In the genomic region with DNA sequence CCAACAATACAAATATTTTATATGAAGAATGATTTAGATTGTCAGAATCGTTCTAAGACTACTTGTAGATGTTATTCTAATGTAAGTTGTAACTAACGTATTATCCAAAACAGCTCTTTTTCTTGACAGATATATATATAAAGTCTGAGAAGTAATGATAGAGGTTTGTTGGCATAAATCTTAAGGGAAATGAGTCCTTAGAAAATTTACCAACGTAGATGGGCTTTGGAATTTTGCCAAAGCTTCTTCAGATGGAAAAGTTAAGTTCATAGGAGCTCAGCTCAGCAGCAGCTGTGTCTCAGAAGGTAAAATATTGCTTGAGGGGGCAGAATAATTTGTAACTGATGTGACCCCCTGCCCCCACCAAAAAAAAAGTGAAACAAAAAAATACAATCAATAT, we compare ENCODE assay signal across 11 cellular contexts.
A peak's percentile ranks its signal among the peaks of the same experiment; 100 is the strongest.
DNase-seq lines count a peak whose midpoint lies in the region; ATAC-seq and TF ChIP-seq lines count a peak whose summit lies in the region.
"Had no signal": no experiment of that assay in that cellular context is flagged by ENCODE, and none has a peak within 500 bp of the region (broad histone marks: within the 10 kb centered on the region; RNA-seq: fewer than 3 reads in every experiment).

No MANE protein-coding gene starts in this region.

- peaks cover 14% of the 10 kb centered on the region for H3K79me2 ChIP-seq in mammary epithelial cell (ENCODE audit: insufficient read depth, low read length)

- intact Hi-C loops in mammary epithelial cell (cut with micrococcal nuclease): loop anchor here (2.0 to 5.0 kb wide), 2 partner anchors 69 to 150 kb away; partner anchors contain the start of gene BCL2L13

- TF ChIP-seq POLR2A in tibial nerve (IDR thresholded peaks at IDR 0.05): no peak

- H3K27ac ChIP-seq in mammary epithelial cell (ENCODE audit: insufficient read depth, low read depth, low read length): peak overlapping the region; percentile 71
- H3K27ac ChIP-seq in tibial nerve: peak overlapping the region; percentile 45 to 84 (median 66)

- H3K4me2 ChIP-seq in mammary epithelial cell (ENCODE audit: insufficient read depth, low read depth, low read length): peak overlapping the region; percentile 75

- peak; percentile 13 for DNase-seq in NCI-H82 (lab: John Stamatoyannopoulos, UW)
- DNase-seq in NCI-H82 treated with DMSO at 0.1 percent for 48 hours (lab: John Stamatoyannopoulos, UW; ENCODE audit: unreplicated experiment): no peak
- no peak for DNase-seq in mammary epithelial cell
- peak; percentile 31 for DNase-seq in kidney glomerular epithelial cell (lab: John Stamatoyannopoulos, UW)
- DNase-seq in tibial nerve (ENCODE audit: low spot score in 2 of 2): no peak
- no peak for DNase-seq in stimulated activated naive CD8-positive, alpha-beta T cell treated with anti-CD3 and anti-CD28 coated beads, Interleukin-15, Interleukin-2, amounts not matched to agents 100 U/mL and 50 U/mL, for 24 hours
- DNase-seq: activated naive CD4-positive, alpha-beta T cell; head of caudate nucleus; naive thymus-derived CD4-positive, alpha-beta T cell had no signal

- TF ChIP-seq EP300 in tibial nerve (IDR thresholded peaks at IDR 0.05): no peak

- H2AFZ ChIP-seq in mammary epithelial cell (ENCODE audit: low read depth, low read length): no peak overlapping the region

- peak overlapping the region; percentile 73 for H3K9ac ChIP-seq in mammary epithelial cell (ENCODE audit: insufficient read depth, low read length)

- no peak for TF ChIP-seq CTCF in mammary epithelial cell (conservative IDR thresholded peaks at IDR 0.05 in 1 of 2, IDR thresholded peaks at IDR 0.05 in 1 of 2; ENCODE audit: extremely low read depth in 1 of 2, insufficient read depth in 1 of 2, low read depth in 1 of 2, low read length in 2 of 2)
- no peak for TF ChIP-seq CTCF in tibial nerve (IDR thresholded peaks at IDR 0.05)

- dilution Hi-C loops in mammary epithelial cell (cut with HindIII; ENCODE audit: low sequenced_read_pairs): loop anchor here (5.0 kb wide), 1 partner anchor 75 kb away; no protein-coding TSS in a partner anchor

- H3K4me3 ChIP-seq in mammary epithelial cell (replicated peaks in 1 of 3; ENCODE audit: insufficient read depth in 1 of 3, low read depth in 2 of 3, low read length in 3 of 3) (peak overlapping the region in 2 of 3 experiments; percentile 36 to 38), tibial nerve (peak overlapping the region in 1 of 4 donors; percentile 39)

- H4K20me1 ChIP-seq in mammary epithelial cell (ENCODE audit: insufficient read depth, low read length): no peaks in the 10 kb centered on the region

- CTCF ChIA-PET in mammary epithelial cell (lab: Charles Lee; ENCODE audit: low non-redundant PET): no interaction called here

- 72% methylated on average over 3 of the region's 3 CpGs for WGBS in mammary epithelial cell (ENCODE audit: low coverage, missing lambda C conversion rate)
- WGBS in tibial nerve, 2 donors: 28 to 30% methylated on average over 3 of the region's 3 CpGs

- H3K27me3 ChIP-seq in mammary epithelial cell (ENCODE audit: insufficient read depth, low read length) (no peaks in the 10 kb centered on the region), tibial nerve (no peaks in the 10 kb centered on the region)

- H3K4me1 ChIP-seq in mammary epithelial cell (ENCODE audit: insufficient read depth, low read length) (peaks cover 19% of the 10 kb centered on the region), tibial nerve (peaks cover 0 to 27% (median 3%) of the 10 kb centered on the region in 4 donors)

- no peaks in the 10 kb centered on the region for H3K9me3 ChIP-seq in mammary epithelial cell (replicated peaks; ENCODE audit: insufficient read depth, low read length)
- no peaks in the 10 kb centered on the region for H3K9me3 ChIP-seq in tibial nerve

- BruUV-seq in mammary epithelial cell (replicated peaks; lab: Mats Ljungman, UMichigan): no TSS peak

- H3K36me3 ChIP-seq in mammary epithelial cell (ENCODE audit: insufficient read depth, low read length): peaks cover 9% of the 10 kb centered on the region
- H3K36me3 ChIP-seq in tibial nerve: peaks cover 0 to 15% (median 0%) of the 10 kb centered on the region in 3 donors

- ATAC-seq in stimulated activated naive CD8-positive, alpha-beta T cell treated with anti-CD3 and anti-CD28 coated beads, Interleukin-15, Interleukin-2, amounts not matched to agents 100 U/mL and 50 U/mL, for 24 hours: no peak
- ATAC-seq in HG03135 (IDR thresholded peaks at IDR 0.05; ENCODE audit: unreplicated experiment): no peak
- no peak for ATAC-seq in HG02678 (IDR thresholded peaks at IDR 0.05; ENCODE audit: unreplicated experiment)
- ATAC-seq: naive thymus-derived CD4-positive, alpha-beta T cell had no signal

- in situ Hi-C loops in mammary epithelial cell (cut with MboI; ENCODE audit: low sequenced_read_pairs in 2 of 2): no loop called here

Comparison
In these comparisons a context has a peak if more than half of its experiments do, and no peak if none do; other contexts are left out.
1. DNase-seq: peak in NCI-H82 (single experiment) and kidney glomerular epithelial cell (single experiment); none in NCI-H82 treated with DMSO at 0.1 percent for 48 hours (single experiment), mammary epithelial cell (single experiment), tibial nerve (0 of 2) and stimulated activated naive CD8-positive, alpha-beta T cell treated with anti-CD3 and anti-CD28 coated beads, Interleukin-15, Interleukin-2, amounts not matched to agents 100 U/mL and 50 U/mL, for 24 hours (single experiment).